In the genomic region with DNA sequence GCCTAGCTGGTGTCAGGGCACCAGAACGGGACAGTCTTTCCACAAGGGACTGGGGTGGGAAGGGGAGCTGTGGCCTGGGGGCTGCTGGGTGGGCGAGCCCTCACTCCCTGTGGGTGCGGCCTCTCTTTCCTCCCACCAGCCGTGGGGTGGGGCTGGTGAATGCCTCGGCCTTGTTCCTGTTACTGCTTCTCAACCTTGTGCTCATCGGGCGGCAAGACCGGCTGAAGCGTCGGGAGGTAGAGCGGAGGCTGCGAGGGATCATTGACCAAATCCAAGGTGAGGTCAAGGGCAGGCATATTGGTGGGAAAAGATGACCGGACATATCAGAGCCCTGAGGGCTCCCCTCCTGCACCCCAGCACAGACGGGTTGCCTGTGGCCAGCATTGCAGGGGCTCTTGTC, we compare ENCODE assay signal across 17 cellular contexts. TPM values are rescaled to one million over a fixed set of nuclear protein-coding genes. Genes with fewer than 3 reads are reported as not detected.
DNase-seq lines count a peak whose midpoint lies in the region; FAIRE-seq and TF ChIP-seq lines count a peak whose summit lies in the region.
"Had no signal": no experiment of that assay in that cellular context is flagged by ENCODE, and none has a peak within 500 bp of the region (broad histone marks: within the 10 kb centered on the region; RNA-seq: fewer than 3 reads in every experiment).

No MANE protein-coding gene starts in this region.

- no peak overlapping the region for H3K4me3 Mint-ChIP-seq in T-helper 1 cell treated with Interleukin-12 subunit alpha and Interleukin-12 subunit beta and Interleukin-4 antibody, amounts not matched to agents 30 μg/mL and 1 μg/mL, for 36 hours
- H3K4me3 Mint-ChIP-seq in activated CD4-positive, alpha-beta memory T cell treated with anti-CD3 and anti-CD28 coated beads for 36 hours: no peak overlapping the region
- H3K4me3 Mint-ChIP-seq in endothelial cell (ENCODE audit: unreplicated experiment): peak overlapping the region; percentile 42

- peak overlapping the region; percentile 71 for H3K27ac Mint-ChIP-seq in T-helper 1 cell treated with Interleukin-12 subunit alpha and Interleukin-12 subunit beta and Interleukin-4 antibody, amounts not matched to agents 30 μg/mL and 1 μg/mL, for 36 hours
- H3K27ac Mint-ChIP-seq in activated CD4-positive, alpha-beta memory T cell treated with anti-CD3 and anti-CD28 coated beads for 36 hours: peak overlapping the region; percentile 21
- H3K27ac Mint-ChIP-seq in endothelial cell (ENCODE audit: unreplicated experiment): no peak overlapping the region

- 73 to 81% (median 78%) methylated on average over 14 of the region's 14 CpGs for WGBS in spleen, 5 donors

- H3K4me1 ChIP-seq in spleen: peaks cover 16 to 92% (median 57%) of the 10 kb centered on the region in 6 donors

- peaks cover 8% of the 10 kb centered on the region for H3K36me3 Mint-ChIP-seq in T-helper 1 cell treated with Interleukin-12 subunit alpha and Interleukin-12 subunit beta and Interleukin-4 antibody, amounts not matched to agents 30 μg/mL and 1 μg/mL, for 36 hours (ENCODE audit: low read depth)
- H3K36me3 Mint-ChIP-seq in activated CD4-positive, alpha-beta memory T cell treated with anti-CD3 and anti-CD28 coated beads for 36 hours: peaks cover 1% of the 10 kb centered on the region
- peaks cover 14% of the 10 kb centered on the region for H3K36me3 Mint-ChIP-seq in endothelial cell (ENCODE audit: low read depth, unreplicated experiment)

- intact Hi-C loops in activated CD4-positive, alpha-beta memory T cell treated with anti-CD3 and anti-CD28 coated beads for 36 hours (cut with micrococcal nuclease): no loop called here
- intact Hi-C loops in spleen (cut with DNase I; ENCODE audit: low total_unique reads): no loop called here

- H3K9me3 ChIP-seq in spleen: no peaks in the 10 kb centered on the region
- H3K9me3 ChIP-seq: ascending aorta, thoracic aorta had no signal

- peak overlapping the region; percentile 13 to 82 (median 67) for H3K27ac ChIP-seq in spleen
- H3K27ac ChIP-seq: 22Rv1, C4-2B, thoracic aorta had no signal

- POLR2A ChIA-PET in activated CD4-positive, alpha-beta memory T cell treated with anti-CD3 and anti-CD28 coated beads for 36 hours (lab: Charles Lee): no interaction called here

- DNase-seq in T-helper 1 cell (no peak), endothelial cell (ENCODE audit: low spot score) (no peak), spleen (no peak), frontal cortex (ENCODE audit: low spot score in 2 of 2) (no peak), cerebellum (ENCODE audit: low spot score) (no peak), NCI-H748 (lab: John Stamatoyannopoulos, UW; ENCODE audit: unreplicated experiment) (no peak)
- no peak for DNase-seq in activated CD4-positive, alpha-beta memory T cell treated with anti-CD3 and anti-CD28 coated beads for 36 hours
- DNase-seq: hippocampal formation; NCI-H1417 treated with DMSO at 0.1 percent for 48 hours; NK-92 treated with Interleukin-12 subunit alpha and Interleukin-12 subunit beta, amount 100 ng/mL, for 24 hours; RPMI8226; stimulated activated CD4-positive, alpha-beta T cell treated with anti-CD3 and anti-CD28 coated beads, Interleukin-15, amount 100 ng/mL, for 24 hours had no signal

- H3K4me1 Mint-ChIP-seq in T-helper 1 cell treated with Interleukin-12 subunit alpha and Interleukin-12 subunit beta and Interleukin-4 antibody, amounts not matched to agents 30 μg/mL and 1 μg/mL, for 36 hours (ENCODE audit: low read depth): peaks cover 16% of the 10 kb centered on the region
- peaks cover 18% of the 10 kb centered on the region for H3K4me1 Mint-ChIP-seq in activated CD4-positive, alpha-beta memory T cell treated with anti-CD3 and anti-CD28 coated beads for 36 hours (ENCODE audit: low read depth)
- H3K4me1 Mint-ChIP-seq in endothelial cell (ENCODE audit: unreplicated experiment): peaks cover 40% of the 10 kb centered on the region

- TF ChIP-seq CTCF in endothelial cell (IDR thresholded peaks at IDR 0.05; ENCODE audit: unreplicated experiment): no peak
- no peak for TF ChIP-seq CTCF in spleen (IDR thresholded peaks at IDR 0.05 in 8 of 11, conservative IDR thresholded peaks at IDR 0.05 in 3 of 11)

- H3K4me3 ChIP-seq in spleen: no peak overlapping the region
- H3K4me3 ChIP-seq: ascending aorta, thoracic aorta had no signal

- TF ChIP-seq POLR2A in spleen (IDR thresholded peaks at IDR 0.05): no peak

- no peaks in the 10 kb centered on the region for H3K27me3 ChIP-seq in spleen (replicated peaks in 1 of 7)
- H3K27me3 ChIP-seq: ascending aorta had no signal

- no peaks in the 10 kb centered on the region for H3K27me3 Mint-ChIP-seq in T-helper 1 cell treated with Interleukin-12 subunit alpha and Interleukin-12 subunit beta and Interleukin-4 antibody, amounts not matched to agents 30 μg/mL and 1 μg/mL, for 36 hours (ENCODE audit: low read depth)
- no peaks in the 10 kb centered on the region for H3K27me3 Mint-ChIP-seq in activated CD4-positive, alpha-beta memory T cell treated with anti-CD3 and anti-CD28 coated beads for 36 hours
- peaks cover 22% of the 10 kb centered on the region for H3K27me3 Mint-ChIP-seq in endothelial cell (ENCODE audit: unreplicated experiment)

- H3K36me3 ChIP-seq in spleen: peaks cover 0 to 48% (median 1%) of the 10 kb centered on the region in 6 donors
- H3K36me3 ChIP-seq: thoracic aorta had no signal

- CTCF ChIA-PET in activated CD4-positive, alpha-beta memory T cell treated with anti-CD3 and anti-CD28 coated beads for 36 hours (lab: Charles Lee): interaction anchor here (0.6 to 1.4 kb wide), 2 partner anchors 10 to 27 kb away, joined by 3 read pairs; no protein-coding TSS in a partner anchor

- H3K9me3 Mint-ChIP-seq in T-helper 1 cell treated with Interleukin-12 subunit alpha and Interleukin-12 subunit beta and Interleukin-4 antibody, amounts not matched to agents 30 μg/mL and 1 μg/mL, for 36 hours: no peaks in the 10 kb centered on the region
- H3K9me3 Mint-ChIP-seq in activated CD4-positive, alpha-beta memory T cell treated with anti-CD3 and anti-CD28 coated beads for 36 hours: no peaks in the 10 kb centered on the region
- H3K9me3 Mint-ChIP-seq in endothelial cell (ENCODE audit: unreplicated experiment): no peaks in the 10 kb centered on the region

- no peak for FAIRE-seq in frontal cortex (lab: Jason Lieb, UNC)

RNA-seq across cellular contexts. Expression of a gene that starts 29.2 kb away (rescaled TPM):
- 1 to 10 TPM; 4.7 to 5.3 TPM for total RNA-seq in activated CD4-positive, alpha-beta memory T cell treated with anti-CD3 and anti-CD28 coated beads for 36 hours
- 47.8 TPM for total RNA-seq in endothelial cell (ENCODE audit: unreplicated experiment)
- total RNA-seq in spleen: 100 to 1,000 TPM in 3 of 7 donors, 10 to 100 TPM in 4; 33.5 to 135 (median 51.1) TPM
- 10 to 100 TPM in 1 of 3 donors, 1 to 10 TPM in 2; 4.7 to 27.8 (median 6.2) TPM for polyA plus RNA-seq in spleen
- total RNA-seq in frontal cortex: 6.1 TPM
- 7.3 TPM for total RNA-seq in cerebellum

RNA-seq across cellular contexts. Expression of a gene that starts 29.7 kb away (rescaled TPM):
- 10 to 100 TPM; 51.4 to 53.0 TPM for total RNA-seq in activated CD4-positive, alpha-beta memory T cell treated with anti-CD3 and anti-CD28 coated beads for 36 hours
- total RNA-seq in endothelial cell (ENCODE audit: unreplicated experiment) (111 TPM), spleen (100 to 1,000 TPM in 1 of 7 donors, 10 to 100 TPM in 6; 66.6 to 101 (median 94.1) TPM), frontal cortex (18.8 TPM), cerebellum (37.9 TPM)
- 10 to 100 TPM; 24.8 to 77.8 (median 59.5) TPM for polyA plus RNA-seq in spleen

RNA-seq across cellular contexts. Expression of a gene that starts 30.2 kb away (rescaled TPM):
- total RNA-seq in activated CD4-positive, alpha-beta memory T cell treated with anti-CD3 and anti-CD28 coated beads for 36 hours: 10 to 100 TPM; 34.9 to 39.7 TPM
- 18.8 TPM for total RNA-seq in endothelial cell (ENCODE audit: unreplicated experiment)
- 10 to 100 TPM; 31.0 to 58.1 (median 35.4) TPM for total RNA-seq in spleen
- 10 to 100 TPM; 40.8 to 87.8 (median 68.9) TPM for polyA plus RNA-seq in spleen
- total RNA-seq in frontal cortex: 11.4 TPM
- 9.4 TPM for total RNA-seq in cerebellum

RNA-seq across cellular contexts. Expression of a gene that starts 39.3 kb away (rescaled TPM):
- total RNA-seq in activated CD4-positive, alpha-beta memory T cell treated with anti-CD3 and anti-CD28 coated beads for 36 hours: 10 to 100 TPM; 15.6 to 17.1 TPM
- total RNA-seq in endothelial cell (ENCODE audit: unreplicated experiment) (34.4 TPM), spleen (10 to 100 TPM; 44.0 to 97.8 (median 75.1) TPM), frontal cortex (0.82 TPM), cerebellum (1.1 TPM)
- polyA plus RNA-seq in spleen: 100 to 1,000 TPM in 1 of 3 donors, 10 to 100 TPM in 2; 28.6 to 153 (median 92.6) TPM
